In genomic region chr1:50717327-50717726, GRCh38 we compare ENCODE assay signal across 22 cellular contexts.
"Had no signal": no experiment of that assay in that cellular context is flagged by ENCODE, and none has a peak within 500 bp of the region (broad histone marks: within the 10 kb centered on the region; RNA-seq: fewer than 3 reads in every experiment).

No MANE protein-coding gene starts in this region.

- DNase-seq: activated CD4-positive, alpha-beta T cell treated with anti-CD3 and anti-CD28 coated beads, Interleukin-2, amount 10 ng/mL, durations not matched to agents 24 days and 14 days; activated CD4-positive, alpha-beta T cell treated with anti-CD3 and anti-CD28 coated beads, Interleukin-2, amount 50 U/mL, for 4 hours; activated CD8-positive, alpha-beta T cell treated with anti-CD3 and anti-CD28 coated beads for 36 hours; activated effector memory CD4-positive, alpha-beta T cell treated with anti-CD3 and anti-CD28 coated beads, Interleukin-2, amount 50 U/mL, for 16 hours; activated naive CD4-positive, alpha-beta T cell treated with Interleukin-2 at 50 U/mL for 16 hours; activated naive CD8-positive, alpha-beta T cell treated with anti-CD3 and anti-CD28 coated beads, Interleukin-2, amount 10 ng/mL, durations not matched to agents 7 days and 5 days; activated T-cell treated with anti-CD3 and anti-CD28 coated beads, Interleukin-2, amount 50 U/mL, for 1 hour; activated T-cell treated with anti-CD3 and anti-CD28 coated beads, Interleukin-2, amount 50 U/mL, for 72 hours; amygdala; central memory CD4-positive, alpha-beta T cell; NCI-H1105; NCI-H1436; NCI-H1694 treated with DMSO at 0.1 percent for 48 hours; NCI-H2029; NCI-H345; NCI-H524 treated with DMSO at 0.1 percent for 48 hours; SHP77; SJCRH30 had no signal

- H3K27me3 ChIP-seq: SJCRH30 had no signal

- H3K9me3 ChIP-seq: SJCRH30 had no signal

- H3K27ac ChIP-seq: KMS-11, SJCRH30, SK-N-MC had no signal

- ATAC-seq: activated CD8-positive, alpha-beta T cell treated with anti-CD3 and anti-CD28 coated beads for 36 hours; activated T-cell treated with anti-CD3 and anti-CD28 coated beads, Interleukin-2, amount 50 U/mL, for 72 hours; activated T-helper 17 cell treated with anti-CD3 and anti-CD28 coated beads, Interleukin-2, amount 50 U/mL, for 72 hours; Panc1 had no signal

- H3K4me3 ChIP-seq: SJCRH30, SK-N-MC had no signal
